21 cellular contexts compared by ENCODE assay signal in the genomic region with DNA sequence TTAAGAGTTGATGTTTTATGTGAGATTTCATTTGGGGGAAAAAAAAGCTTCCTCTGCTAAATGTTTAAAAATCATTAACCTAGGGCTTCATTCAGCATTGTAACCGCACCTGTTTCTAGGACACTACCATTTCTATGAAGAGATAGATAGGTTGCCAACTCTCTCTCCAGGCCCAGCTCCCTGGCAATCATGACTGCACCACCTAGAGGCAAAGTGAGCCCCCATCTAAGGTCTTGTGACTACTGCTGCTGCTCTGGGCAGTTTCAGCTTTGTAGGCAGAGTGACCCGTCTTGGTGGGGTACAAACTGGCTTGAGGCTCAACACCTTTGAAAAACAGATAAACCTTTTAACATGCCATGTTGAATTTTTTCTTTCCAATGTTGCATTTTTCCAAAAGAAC. TPM values are rescaled to one million over a fixed set of nuclear protein-coding genes. Genes with fewer than 3 reads are reported as not detected.
DNase-seq lines count a peak whose midpoint lies in the region; ATAC-seq, FAIRE-seq and TF ChIP-seq lines count a peak whose summit lies in the region.
"Had no signal": no experiment of that assay in that cellular context is flagged by ENCODE, and none has a peak within 500 bp of the region (broad histone marks: within the 10 kb centered on the region; RNA-seq: fewer than 3 reads in every experiment).

No MANE protein-coding gene starts in this region.

- no peak for FAIRE-seq in D721Med (lab: Jason Lieb, UNC)
- FAIRE-seq: keratinocyte had no signal

- H3K27me3 ChIP-seq in effector memory CD4-positive, alpha-beta T cell (replicated peaks; ENCODE audit: control insufficient read depth, insufficient read depth, low read length, poor library complexity, severe bottlenecking) = no peaks in the 10 kb centered on the region
- H3K27me3 ChIP-seq: thyroid gland had no signal

- in situ Hi-C loops in ACHN (cut with HindIII; ENCODE audit: low pct_ligation_motif_present, low pct_unique_long_range_greater_than_20kb, low sequenced_read_pairs) = no loop called here

- no peaks in the 10 kb centered on the region for H3K4me1 ChIP-seq in effector memory CD4-positive, alpha-beta T cell (ENCODE audit: control insufficient read depth, insufficient read depth, low read length, poor library complexity, severe bottlenecking)
- H3K4me1 ChIP-seq: thyroid gland had no signal

- peak; percentile 15 for DNase-seq in ACHN
- DNase-seq in GM12865 (ENCODE audit: low read depth) = peak; percentile 6
- DNase-seq in OCI-M1 (lab: John Stamatoyannopoulos, UW) = peak; percentile 23
- no peak for DNase-seq in epithelial cell of proximal tubule (ENCODE audit: low read depth)
- DNase-seq in effector memory CD4-positive, alpha-beta T cell = no peak
- DNase-seq in nucleus accumbens (lab: John Stamatoyannopoulos, UW) = no peak
- DNase-seq in D721Med (ENCODE audit: insufficient read length, low spot score) = no peak
- DNase-seq: COR-L47; IMR-90; mesenchymal stem cell; NCI-H1048; NCI-H2081 treated with DMSO at 0.1 percent for 48 hours; nephron progenitor cell; SIG-M5; stimulated activated CD4-positive, alpha-beta T cell treated with anti-CD3 and anti-CD28 coated beads, Interleukin-12 subunit alpha, Interleukin-12 subunit beta, amount 100 ng/mL, for 4 hours; stimulated activated naive B cell treated with anti-CD40 and anti-IgM and Interleukin-4, amounts not matched to agents 10 μg/mL and 1 μg/mL and 100 μg/mL, for 72 hours; T-helper 2 cell; thyroid gland had no signal

- no peak overlapping the region for H3K27ac ChIP-seq in effector memory CD4-positive, alpha-beta T cell (ENCODE audit: insufficient read depth, low read length, poor library complexity, severe bottlenecking)
- H3K27ac ChIP-seq: thyroid gland had no signal

- TF ChIP-seq CTCF in GM12865 (IDR thresholded peaks at IDR 0.05; ENCODE audit: insufficient read depth, low read depth, low read length, missing control alignments) = no peak
- peak; percentile 22 for TF ChIP-seq CTCF in epithelial cell of proximal tubule (conservative IDR thresholded peaks at IDR 0.05; ENCODE audit: low read depth, low read length)
- TF ChIP-seq CTCF in D721Med (IDR thresholded peaks at IDR 0.05; ENCODE audit: insufficient read depth, missing control alignments) = no peak

- no peaks in the 10 kb centered on the region for H3K36me3 ChIP-seq in effector memory CD4-positive, alpha-beta T cell (ENCODE audit: control insufficient read depth, insufficient read depth, low read length)
- H3K36me3 ChIP-seq: thyroid gland had no signal

- H3K4me3 ChIP-seq in GM12865 (ENCODE audit: low read depth, low read length) = no peak overlapping the region
- H3K4me3 ChIP-seq in epithelial cell of proximal tubule (ENCODE audit: low read depth, low read length) = no peak overlapping the region
- no peak overlapping the region for H3K4me3 ChIP-seq in effector memory CD4-positive, alpha-beta T cell (ENCODE audit: insufficient read depth, low read depth, low read length, poor library complexity, severe bottlenecking)
- H3K4me3 ChIP-seq: thyroid gland had no signal

- ATAC-seq in HG02938 (IDR thresholded peaks at IDR 0.05; ENCODE audit: unreplicated experiment) = no peak
- ATAC-seq: activated CD4-positive, CD25-positive, alpha-beta regulatory T cell treated with anti-CD3 and anti-CD28 coated beads, Interleukin-2, amount 50 U/mL, for 24 hours; stimulated activated naive B cell treated with anti-CD40 and anti-IgM and Interleukin-4, amounts not matched to agents 10 μg/mL and 1 μg/mL and 100 μg/mL, for 72 hours had no signal

- H3K9me3 ChIP-seq in effector memory CD4-positive, alpha-beta T cell (ENCODE audit: control insufficient read depth, low read length) = no peaks in the 10 kb centered on the region
- H3K9me3 ChIP-seq: thyroid gland had no signal

RNA-seq across cellular contexts. Expression of a gene that starts 27.3 kb away (rescaled TPM):
- total RNA-seq in epithelial cell of proximal tubule = not detected in 2 replicates
- total RNA-seq: IMR-90 had no signal

RNA-seq across cellular contexts. Expression of a gene that starts 29.9 kb away (rescaled TPM):
- 0.07 and 0.17 TPM in 2 replicates for total RNA-seq in epithelial cell of proximal tubule
- total RNA-seq: IMR-90 had no signal

Comparison
In these comparisons a context has a peak if more than half of its experiments do, and no peak if none do; other contexts are left out.
1. DNase-seq: peak in ACHN (single experiment), GM12865 (single experiment) and OCI-M1 (single experiment); none in epithelial cell of proximal tubule (single experiment), effector memory CD4-positive, alpha-beta T cell (0 of 3), nucleus accumbens (0 of 56) and D721Med (single experiment).